ENCODE assay signal across 1 cellular context in the genomic region with DNA sequence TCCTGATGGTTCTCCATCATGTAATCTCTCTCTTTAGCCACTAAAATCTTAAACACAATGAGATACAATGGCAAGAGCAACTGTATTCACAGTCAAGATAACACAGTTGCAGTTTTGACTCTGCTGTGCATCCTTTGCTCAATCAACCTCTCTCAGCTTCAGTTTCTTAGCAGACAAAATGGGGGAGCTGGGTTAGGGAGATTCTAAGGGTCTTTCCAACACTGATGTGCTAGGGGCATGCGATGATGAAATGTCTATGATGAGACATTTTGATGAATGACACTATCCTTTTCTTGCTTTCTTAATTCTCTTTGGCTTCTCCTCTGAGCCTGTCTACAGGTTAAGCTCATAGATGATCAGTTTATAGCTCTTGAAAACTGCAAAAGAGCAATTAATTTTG.
TF ChIP-seq lines count a peak whose summit lies in the region.

No MANE protein-coding gene starts in this region.

TF ChIP-seq in GM23338, 12 proteins besides CTCF, POLR2A, EP300 and RAD21 (continued from another document):
- TF ChIP-seq, protein P1, sequence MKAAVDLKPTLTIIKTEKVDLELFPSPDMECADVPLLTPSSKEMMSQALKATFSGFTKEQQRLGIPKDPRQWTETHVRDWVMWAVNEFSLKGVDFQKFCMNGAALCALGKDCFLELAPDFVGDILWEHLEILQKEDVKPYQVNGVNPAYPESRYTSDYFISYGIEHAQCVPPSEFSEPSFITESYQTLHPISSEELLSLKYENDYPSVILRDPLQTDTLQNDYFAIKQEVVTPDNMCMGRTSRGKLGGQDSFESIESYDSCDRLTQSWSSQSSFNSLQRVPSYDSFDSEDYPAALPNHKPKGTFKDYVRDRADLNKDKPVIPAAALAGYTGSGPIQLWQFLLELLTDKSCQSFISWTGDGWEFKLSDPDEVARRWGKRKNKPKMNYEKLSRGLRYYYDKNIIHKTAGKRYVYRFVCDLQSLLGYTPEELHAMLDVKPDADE (IDR thresholded peaks at IDR 0.05) = no peak
- TF ChIP-seq, protein P2, sequence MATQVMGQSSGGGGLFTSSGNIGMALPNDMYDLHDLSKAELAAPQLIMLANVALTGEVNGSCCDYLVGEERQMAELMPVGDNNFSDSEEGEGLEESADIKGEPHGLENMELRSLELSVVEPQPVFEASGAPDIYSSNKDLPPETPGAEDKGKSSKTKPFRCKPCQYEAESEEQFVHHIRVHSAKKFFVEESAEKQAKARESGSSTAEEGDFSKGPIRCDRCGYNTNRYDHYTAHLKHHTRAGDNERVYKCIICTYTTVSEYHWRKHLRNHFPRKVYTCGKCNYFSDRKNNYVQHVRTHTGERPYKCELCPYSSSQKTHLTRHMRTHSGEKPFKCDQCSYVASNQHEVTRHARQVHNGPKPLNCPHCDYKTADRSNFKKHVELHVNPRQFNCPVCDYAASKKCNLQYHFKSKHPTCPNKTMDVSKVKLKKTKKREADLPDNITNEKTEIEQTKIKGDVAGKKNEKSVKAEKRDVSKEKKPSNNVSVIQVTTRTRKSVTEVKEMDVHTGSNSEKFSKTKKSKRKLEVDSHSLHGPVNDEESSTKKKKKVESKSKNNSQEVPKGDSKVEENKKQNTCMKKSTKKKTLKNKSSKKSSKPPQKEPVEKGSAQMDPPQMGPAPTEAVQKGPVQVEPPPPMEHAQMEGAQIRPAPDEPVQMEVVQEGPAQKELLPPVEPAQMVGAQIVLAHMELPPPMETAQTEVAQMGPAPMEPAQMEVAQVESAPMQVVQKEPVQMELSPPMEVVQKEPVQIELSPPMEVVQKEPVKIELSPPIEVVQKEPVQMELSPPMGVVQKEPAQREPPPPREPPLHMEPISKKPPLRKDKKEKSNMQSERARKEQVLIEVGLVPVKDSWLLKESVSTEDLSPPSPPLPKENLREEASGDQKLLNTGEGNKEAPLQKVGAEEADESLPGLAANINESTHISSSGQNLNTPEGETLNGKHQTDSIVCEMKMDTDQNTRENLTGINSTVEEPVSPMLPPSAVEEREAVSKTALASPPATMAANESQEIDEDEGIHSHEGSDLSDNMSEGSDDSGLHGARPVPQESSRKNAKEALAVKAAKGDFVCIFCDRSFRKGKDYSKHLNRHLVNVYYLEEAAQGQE (IDR thresholded peaks at IDR 0.05; ENCODE audit: unreplicated experiment) = no peak
- TF ChIP-seq NANOG (IDR thresholded peaks at IDR 0.05; ENCODE audit: borderline replicate concordance) (no peak), POLR2AphosphoS5 (IDR thresholded peaks at IDR 0.05; ENCODE audit: low read depth) (no peak), JUNB (IDR thresholded peaks at IDR 0.05; ENCODE audit: unreplicated experiment) (no peak), ZNF331 (CRISPR knock-in tag; IDR thresholded peaks at IDR 0.05; ENCODE audit: low read depth) (no peak), CREB1 (CRISPR knock-in tag; IDR thresholded peaks at IDR 0.05; ENCODE audit: low read depth) (no peak)
